Comparison of ENCODE assay signal across 8 cellular contexts in the genomic region with DNA sequence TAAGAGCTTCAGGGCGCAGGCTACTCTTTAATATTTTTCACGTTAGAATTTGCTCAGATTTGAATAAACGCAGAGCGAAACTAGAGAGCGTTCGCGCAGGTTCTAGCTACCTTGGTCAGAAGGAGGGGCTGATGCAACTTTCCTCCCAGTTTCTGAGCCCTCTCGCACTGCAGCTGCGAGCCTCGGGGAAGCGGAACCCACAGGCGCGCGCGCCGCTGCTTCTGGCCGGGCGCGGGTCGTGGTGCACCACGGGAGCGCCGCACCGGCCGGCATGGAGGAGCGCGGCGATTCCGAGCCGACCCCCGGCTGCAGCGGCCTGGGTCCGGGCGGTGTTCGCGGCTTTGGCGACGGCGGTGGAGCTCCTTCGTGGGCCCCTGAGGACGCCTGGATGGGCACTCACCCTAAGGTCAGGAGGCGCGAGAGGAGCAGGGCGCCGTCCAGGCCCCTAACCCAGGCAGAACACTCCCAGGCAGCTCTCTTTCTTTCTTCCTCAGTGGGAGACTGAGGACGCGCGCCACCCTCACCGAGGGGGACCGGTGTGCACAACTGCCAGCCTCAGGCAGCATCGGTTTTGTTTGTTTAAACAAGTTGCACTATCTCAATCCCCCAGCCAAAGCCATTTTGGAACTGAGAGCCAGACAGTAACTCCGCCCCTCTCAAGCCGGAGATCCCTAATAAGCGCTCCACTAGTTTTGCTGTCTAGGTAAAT. TPM values are rescaled to one million over a fixed set of nuclear protein-coding genes. Genes with fewer than 3 reads are reported as not detected.
DNase-seq lines count a peak whose midpoint lies in the region; ATAC-seq and TF ChIP-seq lines count a peak whose summit lies in the region.

A gene (plus strand): TSS at position 246 of the 709 bp plus-strand sequence. CDS start 26 bp downstream, at position 272.

- peaks cover 3 to 30% (median 24%) of the 10 kb centered on the region in 5 donors for H3K4me1 ChIP-seq in subcutaneous abdominal adipose tissue (ENCODE audit: control insufficient read depth in 5 of 5, insufficient read depth in 5 of 5, low read length in 5 of 5)

- H3K36me3 Mint-ChIP-seq in activated T-helper 17 cell treated with anti-CD3 and anti-CD28 coated beads, Interleukin-2, amount 50 U/mL, for 72 hours (ENCODE audit: low read depth), result peaks cover 20% of the 10 kb centered on the region
- peaks cover 7% of the 10 kb centered on the region for H3K36me3 Mint-ChIP-seq in neural crest cell (ENCODE audit: low read depth)

- H3K9me3 Mint-ChIP-seq in activated T-helper 17 cell treated with anti-CD3 and anti-CD28 coated beads, Interleukin-2, amount 50 U/mL, for 72 hours, result no peaks in the 10 kb centered on the region
- no peaks in the 10 kb centered on the region for H3K9me3 Mint-ChIP-seq in neural crest cell

- peak within 1 kb of the TSS; percentile 84 for H3K27ac ChIP-seq in RWPE1
- peak within 1 kb of the TSS; percentile 66 for H3K27ac ChIP-seq in subcutaneous abdominal adipose tissue (ENCODE audit: low read depth, low read length)

- H3K27me3 ChIP-seq in subcutaneous abdominal adipose tissue (ENCODE audit: control insufficient read depth in 5 of 5, insufficient read depth in 4 of 5, low read length in 5 of 5), result no peaks in the 10 kb centered on the region

- peak within 1 kb of the TSS; percentile 94 for H3K4me3 Mint-ChIP-seq in activated T-helper 17 cell treated with anti-CD3 and anti-CD28 coated beads, Interleukin-2, amount 50 U/mL, for 72 hours
- H3K4me3 Mint-ChIP-seq in neural crest cell, result peak within 1 kb of the TSS; percentile 95

- peak within 1 kb of the TSS; percentile 85 for H3K4me3 ChIP-seq in fibroblast of the aortic adventitia (ENCODE audit: low read depth, low read length)
- peak within 1 kb of the TSS; percentile 89 to 100 (median 96) for H3K4me3 ChIP-seq in subcutaneous abdominal adipose tissue (ENCODE audit: low read depth in 1 of 5, low read length in 5 of 5)

- peaks cover 0 to 3% (median 0%) of the 10 kb centered on the region in 5 donors for H3K36me3 ChIP-seq in subcutaneous abdominal adipose tissue (ENCODE audit: control insufficient read depth in 5 of 5, insufficient read depth in 5 of 5, low read length in 5 of 5)

- DNase-seq in DMS79 treated with DMSO at 0.1 percent for 48 hours (lab: John Stamatoyannopoulos, UW) (peak; percentile 76), KG1 (lab: John Stamatoyannopoulos, UW) (peak; percentile 80), RWPE1 (ENCODE audit: low spot score) (peak; percentile 81), fibroblast of the aortic adventitia (ENCODE audit: low read depth) (peak; percentile 87), neural crest cell (ENCODE audit: low read depth, low spot score) (peak; percentile 65)

- CTCF ChIA-PET in RWPE1 (lab: Yijun Ruan, JAX), result interaction anchor here (0.7 to 0.9 kb wide), 2 partner anchors 112 to 418 kb away, joined by 3 read pairs; no protein-coding TSS in a partner anchor

- H3K9me3 ChIP-seq in subcutaneous abdominal adipose tissue (ENCODE audit: control insufficient read depth in 5 of 5, low read length in 5 of 5), result no peaks in the 10 kb centered on the region

- ATAC-seq in GM21717 (IDR thresholded peaks at IDR 0.05; ENCODE audit: unreplicated experiment), result peak; percentile 99
- ATAC-seq in activated T-helper 17 cell treated with anti-CD3 and anti-CD28 coated beads, Interleukin-2, amount 50 U/mL, for 72 hours (replicated peaks), result peak; percentile 96

- no peak for TF ChIP-seq CTCF in RWPE1 (conservative IDR thresholded peaks at IDR 0.05; ENCODE audit: low read depth)
- TF ChIP-seq CTCF in fibroblast of the aortic adventitia (IDR thresholded peaks at IDR 0.05; ENCODE audit: insufficient read depth, low read length), result no peak
- TF ChIP-seq CTCF in neural crest cell (conservative IDR thresholded peaks at IDR 0.05), result no peak

- peak within 1 kb of the TSS; percentile 88 for H3K27ac Mint-ChIP-seq in activated T-helper 17 cell treated with anti-CD3 and anti-CD28 coated beads, Interleukin-2, amount 50 U/mL, for 72 hours
- peak within 1 kb of the TSS; percentile 99 for H3K27ac Mint-ChIP-seq in neural crest cell (ENCODE audit: unreplicated experiment)

- POLR2A ChIA-PET in RWPE1 (lab: Yijun Ruan, JAX; ENCODE audit: low non-redundant PET), result no interaction called here

- peaks cover 26% of the 10 kb centered on the region for H3K4me1 Mint-ChIP-seq in activated T-helper 17 cell treated with anti-CD3 and anti-CD28 coated beads, Interleukin-2, amount 50 U/mL, for 72 hours
- H3K4me1 Mint-ChIP-seq in neural crest cell, result peaks cover 54% of the 10 kb centered on the region

- peaks cover 12% of the 10 kb centered on the region for H3K27me3 Mint-ChIP-seq in activated T-helper 17 cell treated with anti-CD3 and anti-CD28 coated beads, Interleukin-2, amount 50 U/mL, for 72 hours
- no peaks in the 10 kb centered on the region for H3K27me3 Mint-ChIP-seq in neural crest cell (ENCODE audit: low read depth)

- H3K9ac ChIP-seq in subcutaneous abdominal adipose tissue (ENCODE audit: low read length in 5 of 5), result peak within 1 kb of the TSS; percentile 73 to 92 (median 90)

RNA-seq across cellular contexts. Expression of the gene that starts here (rescaled TPM):
- total RNA-seq in activated T-helper 17 cell treated with anti-CD3 and anti-CD28 coated beads, Interleukin-2, amount 50 U/mL, for 72 hours, result 10 to 100 TPM in 1 of 2 donors, 1 to 10 TPM in 1; 8.0 to 20.9 TPM
- 31.6 and 65.8 TPM in 2 replicates for total RNA-seq in fibroblast of the aortic adventitia (ENCODE audit: low replicate concordance)
- total RNA-seq in neural crest cell, result 50.2 and 50.5 TPM in 2 replicates

Comparison
In these comparisons a context has a peak if more than half of its experiments do, and no peak if none do; other contexts are left out.
1. Peak in every context shown above with its lines: DNase-seq, ATAC-seq, H3K4me3 ChIP-seq and H3K27ac ChIP-seq.